8 cellular contexts compared by ENCODE assay signal in genomic region chr11:119029340-119030028, GRCh38. TPM values are rescaled to one million over a fixed set of nuclear protein-coding genes. Genes with fewer than 3 reads are reported as not detected.
DNase-seq lines count a peak whose midpoint lies in the region; ATAC-seq and TF ChIP-seq lines count a peak whose summit lies in the region.

No MANE protein-coding gene starts in this region.

- H3K4me1 Mint-ChIP-seq in CD4-positive, alpha-beta T cell (ENCODE audit: low read depth): peaks cover 31% of the 10 kb centered on the region
- H3K4me1 Mint-ChIP-seq in brain: peaks cover 28% of the 10 kb centered on the region

- DNase-seq in CD4-positive, alpha-beta T cell: no peak
- DNase-seq in OCI-LY7 (ENCODE audit: low spot score): no peak
- DNase-seq in left lobe of liver (ENCODE audit: low spot score): peak; percentile 94
- DNase-seq in stimulated activated CD4-positive, alpha-beta T cell treated with anti-CD3 and anti-CD28 coated beads, TNF-alpha, amount 100 ng/mL, for 48 hours (ENCODE audit: low read depth in 3 of 3): peak in 2 of 3 donors; percentile 26 to 27

- 0 out of 2 replicates have a peak overlapping the region, but pooled peaks have one; percentile 5 for H2AFZ ChIP-seq in OCI-LY7 (ENCODE audit: low read length)

- BruUV-seq in OCI-LY7 (replicated peaks; lab: Mats Ljungman, UMichigan): TSS peak; percentile 75

- no peaks in the 10 kb centered on the region for H4K20me1 ChIP-seq in OCI-LY7 (ENCODE audit: insufficient read depth, low read length)

- intact Hi-C loops in CD4-positive, alpha-beta T cell (cut with DNase I, micrococcal nuclease): loop anchor here (1.0 to 5.0 kb wide), 5 partner anchors 11 to 65 kb away; partner anchors contain the start of genes RPS25 (in 2 of the 2), TRAPPC4 (in 2 of the 2), CENATAC (in 1 of the 2) and HYOU1 (in 1 of the 2)
- intact Hi-C loops in OCI-LY7 (cut with micrococcal nuclease; ENCODE audit: unreplicated experiment): loop anchor here (1.0 kb wide), 1 partner anchor 28 kb away; the partner anchor contains the start of gene HYOU1

- H3K27me3 Mint-ChIP-seq in CD4-positive, alpha-beta T cell: no peaks in the 10 kb centered on the region
- H3K27me3 Mint-ChIP-seq in brain: peaks cover 4% of the 10 kb centered on the region

- peak overlapping the region; percentile 89 for H3K4me2 ChIP-seq in OCI-LY7 (ENCODE audit: low read length)

- peaks cover 19% of the 10 kb centered on the region for H3K36me3 Mint-ChIP-seq in CD4-positive, alpha-beta T cell (ENCODE audit: low read depth)
- H3K36me3 Mint-ChIP-seq in brain: peaks cover 16% of the 10 kb centered on the region

- peaks cover 16% of the 10 kb centered on the region for H3K36me3 ChIP-seq in OCI-LY7 (ENCODE audit: insufficient read depth, low read length)

- no peak for ATAC-seq in CD4-positive, alpha-beta T cell (ENCODE audit: poor library complexity)
- ATAC-seq in GM21576 (IDR thresholded peaks at IDR 0.05; ENCODE audit: unreplicated experiment) (peak; percentile 7), left lobe of liver (peak; percentile 58), GM18870 (IDR thresholded peaks at IDR 0.05; ENCODE audit: unreplicated experiment) (no peak), GM18520 (IDR thresholded peaks at IDR 0.05; ENCODE audit: unreplicated experiment) (no peak)

- POLR2A ChIA-PET in CD4-positive, alpha-beta T cell (lab: Charles Lee): interaction anchor here (0.6 to 5.8 kb wide), 7 partner anchors 10 to 73 kb away, joined by 3 to 94 read pairs (median 9); partner anchors contain the start of genes CENATAC, DPAGT1, RPS25 and TRAPPC4
- POLR2A ChIA-PET in OCI-LY7 (lab: Charles Lee): interaction anchor here (0.6 to 1.6 kb wide), 3 partner anchors 14 to 87 kb away, joined by 4 to 6 read pairs (median 5); no protein-coding TSS in a partner anchor

- H3K9me2 ChIP-seq in OCI-LY7 (ENCODE audit: insufficient read depth, low read length): no peaks in the 10 kb centered on the region

- H3K79me2 ChIP-seq in OCI-LY7 (ENCODE audit: insufficient read depth, low read depth, low read length): no peaks in the 10 kb centered on the region

- peaks cover 21% of the 10 kb centered on the region for H3K4me1 ChIP-seq in OCI-LY7 (ENCODE audit: insufficient read depth, low read length, poor library complexity, severe bottlenecking)

- peak overlapping the region; percentile 80 for H3K4me3 ChIP-seq in OCI-LY7 (ENCODE audit: low read depth, low read length, poor library complexity, severe bottlenecking)

- H3K9me3 Mint-ChIP-seq in CD4-positive, alpha-beta T cell: no peaks in the 10 kb centered on the region
- no peaks in the 10 kb centered on the region for H3K9me3 Mint-ChIP-seq in brain

- no peaks in the 10 kb centered on the region for H3K27me3 ChIP-seq in CD4-positive, alpha-beta T cell (ENCODE audit: control insufficient read depth, insufficient read depth, low read length)

- H3K9me3 ChIP-seq in CD4-positive, alpha-beta T cell (ENCODE audit: control insufficient read depth, low read length): no peaks in the 10 kb centered on the region
- H3K9me3 ChIP-seq in OCI-LY7 (ENCODE audit: low read length): no peaks in the 10 kb centered on the region

- TF ChIP-seq CTCF in CD4-positive, alpha-beta T cell (IDR thresholded peaks at IDR 0.05): no peak
- TF ChIP-seq CTCF in OCI-LY7 (conservative IDR thresholded peaks at IDR 0.05; ENCODE audit: low read length) (no peak), brain (conservative IDR thresholded peaks at IDR 0.05) (no peak)

- H3K4me3 Mint-ChIP-seq in CD4-positive, alpha-beta T cell: peak overlapping the region; percentile 75
- H3K4me3 Mint-ChIP-seq in brain: peak overlapping the region; percentile 81 to 90 (median 86)

- H3K27ac Mint-ChIP-seq in CD4-positive, alpha-beta T cell: peak overlapping the region; percentile 92
- peak overlapping the region; percentile 2 to 92 (median 84) for H3K27ac Mint-ChIP-seq in brain

- CTCF ChIA-PET in CD4-positive, alpha-beta T cell (lab: Charles Lee): interaction anchor here (1.2 to 2.0 kb wide), 4 partner anchors 11 to 99 kb away, joined by 3 to 13 read pairs (median 6); partner anchors contain the start of genes CENATAC, HYOU1, RPS25 and TRAPPC4
- CTCF ChIA-PET in OCI-LY7 (lab: Charles Lee; ENCODE audit: unreplicated experiment): no interaction called here

- peak overlapping the region; percentile 74 for H3K27ac ChIP-seq in CD4-positive, alpha-beta T cell (ENCODE audit: low read depth, low read length)
- peak overlapping the region; percentile 4 for H3K27ac ChIP-seq in OCI-LY7 (ENCODE audit: low read depth, low read length, poor library complexity, severe bottlenecking)

RNA-seq across cellular contexts. Expression of gene SLC37A4, which starts 1.2 kb away (rescaled TPM):
- total RNA-seq in CD4-positive, alpha-beta T cell: 1 to 10 TPM; 5.2 to 6.6 TPM
- 14.5 and 14.8 TPM in 2 replicates for total RNA-seq in OCI-LY7 (2014; rRNA removed; shearing (Covaris generic))
- 16.6 and 20.5 TPM in 2 replicates for total RNA-seq in OCI-LY7 (2022)
- polyA plus RNA-seq in brain (ENCODE audit: insufficient read depth, low read depth, low replicate concordance): 32.4 TPM
- total RNA-seq in left lobe of liver: 155 TPM

RNA-seq across cellular contexts. Expression of gene TRAPPC4, which starts 10.9 kb away (rescaled TPM):
- total RNA-seq in CD4-positive, alpha-beta T cell: 100 to 1,000 TPM; 101 to 106 TPM
- total RNA-seq in OCI-LY7 (2014; rRNA removed; shearing (Covaris generic)): 49.3 and 64.3 TPM in 2 replicates
- total RNA-seq in OCI-LY7 (2022) (58.0 and 58.5 TPM in 2 replicates), left lobe of liver (18.0 TPM)
- 120 TPM for polyA plus RNA-seq in brain (ENCODE audit: insufficient read depth, low read depth, low replicate concordance)

RNA-seq across cellular contexts. Expression of gene RPS25, which starts 11.3 kb away (rescaled TPM):
- total RNA-seq in CD4-positive, alpha-beta T cell: 1,000 to 10,000 TPM; 2,261 to 2,296 TPM
- 1,395 and 1,541 TPM in 2 replicates for total RNA-seq in OCI-LY7 (2014; rRNA removed; shearing (Covaris generic))
- total RNA-seq in OCI-LY7 (2022) (1,648 and 1,680 TPM in 2 replicates), left lobe of liver (307 TPM)
- polyA plus RNA-seq in brain (ENCODE audit: insufficient read depth, low read depth, low replicate concordance): 1,223 TPM

RNA-seq across cellular contexts. Expression of gene HYOU1, which starts 27.5 kb away (rescaled TPM):
- total RNA-seq in CD4-positive, alpha-beta T cell: 10 to 100 TPM; 76.5 to 81.4 TPM
- total RNA-seq in OCI-LY7 (2014; rRNA removed; shearing (Covaris generic)): 86.6 and 97.6 TPM in 2 replicates
- total RNA-seq in OCI-LY7 (2022) (112 and 117 TPM in 2 replicates), left lobe of liver (205 TPM)
- polyA plus RNA-seq in brain (ENCODE audit: insufficient read depth, low read depth, low replicate concordance): 161 TPM

RNA-seq across cellular contexts. Expression of gene CENATAC, which starts 31.5 kb away (rescaled TPM):
- 100 to 1,000 TPM; 121 to 122 TPM for total RNA-seq in CD4-positive, alpha-beta T cell
- 47.7 and 49.7 TPM in 2 replicates for total RNA-seq in OCI-LY7 (2014; rRNA removed; shearing (Covaris generic))
- total RNA-seq in OCI-LY7 (2022) (48.1 and 60.6 TPM in 2 replicates), left lobe of liver (14.7 TPM)
- polyA plus RNA-seq in brain (ENCODE audit: insufficient read depth, low read depth, low replicate concordance): 6.2 TPM

Comparison
In these comparisons a context has a peak if more than half of its experiments do, and no peak if none do; other contexts are left out.
1. ATAC-seq: peak in GM21576 (single experiment) and left lobe of liver (single experiment); none in CD4-positive, alpha-beta T cell (single experiment), GM18870 (single experiment) and GM18520 (single experiment).
2. DNase-seq: peak in left lobe of liver (single experiment) and stimulated activated CD4-positive, alpha-beta T cell treated with anti-CD3 and anti-CD28 coated beads, TNF-alpha, amount 100 ng/mL, for 48 hours (2 of 3); none in CD4-positive, alpha-beta T cell (0 of 10) and OCI-LY7 (single experiment).